12 cellular contexts compared by ENCODE assay signal in genomic region chr3:156750191-156750873, GRCh38.
DNase-seq lines count a peak whose midpoint lies in the region; ATAC-seq and TF ChIP-seq lines count a peak whose summit lies in the region.
"Had no signal": no experiment of that assay in that cellular context is flagged by ENCODE, and none has a peak within 500 bp of the region (broad histone marks: within the 10 kb centered on the region; RNA-seq: fewer than 3 reads in every experiment).

No MANE protein-coding gene starts in this region.

- no peaks in the 10 kb centered on the region for H4K20me1 ChIP-seq in PC-3 (ENCODE audit: low read length)

- H3K27ac ChIP-seq in HEK293 (ENCODE audit: extremely low read depth, low read depth, low read length) (no peak overlapping the region), PC-3 (ENCODE audit: low read length) (no peak overlapping the region)
- H3K27ac ChIP-seq: HL-60 had no signal

- peak; percentile 33; the same call in 1 of the 2 replicates for ATAC-seq in PC-3
- peak; percentile 27 for ATAC-seq in left ventricle myocardium superior
- ATAC-seq in GM18867 (IDR thresholded peaks at IDR 0.05; ENCODE audit: unreplicated experiment): no peak
- ATAC-seq in HG03025 (IDR thresholded peaks at IDR 0.05; ENCODE audit: low FRiP score, unreplicated experiment): no peak
- no peak for ATAC-seq in HG03342 (IDR thresholded peaks at IDR 0.05; ENCODE audit: unreplicated experiment)
- ATAC-seq: GM12878 had no signal

- no peaks in the 10 kb centered on the region for H3K9me3 ChIP-seq in HEK293 (ENCODE audit: control insufficient read depth, insufficient read depth, low read depth, low read length)
- no peaks in the 10 kb centered on the region; the same call in 1 of the 2 replicates for H3K9me3 ChIP-seq in PC-3 (ENCODE audit: low read length)

- no peaks in the 10 kb centered on the region for H3K4me1 ChIP-seq in HEK293 (ENCODE audit: control insufficient read depth, insufficient read depth, low read length)
- no peaks in the 10 kb centered on the region; the same call in 1 of the 2 replicates for H3K4me1 ChIP-seq in PC-3 (ENCODE audit: insufficient read depth, low read length)

- no peaks in the 10 kb centered on the region for H3K27me3 ChIP-seq in PC-3 (ENCODE audit: low read length)

- no peaks in the 10 kb centered on the region for H3F3A ChIP-seq in PC-3 (ENCODE audit: low read length, unreplicated experiment)

- H3K9me2 ChIP-seq in PC-3 (replicated peaks; ENCODE audit: low read length): no peaks in the 10 kb centered on the region

- CTCF ChIA-PET in HEK293 (lab: Yijun Ruan, JAX): interaction anchor here (0.6 to 1.1 kb wide), 2 partner anchors 12 to 208 kb away, joined by 5 to 6 read pairs; no protein-coding TSS in a partner anchor
- CTCF ChIA-PET in PC-3 (lab: Charles Lee): no interaction called here

- no peak overlapping the region for H3K9ac ChIP-seq in PC-3 (ENCODE audit: low read length)

- DNase-seq in PC-3 (no peak), left ventricle myocardium superior (no peak), superior temporal gyrus (ENCODE audit: extremely low spot score) (peak; percentile 17)
- DNase-seq: activated B cell treated with CpG ODN at 0.5 μM for 24 hours; activated naive CD4-positive, alpha-beta T cell treated with anti-CD3 and anti-CD28 coated beads for 36 hours; NCI-H82 had no signal

- intact Hi-C loops in PC-3 (cut with micrococcal nuclease) (no loop called here), left ventricle myocardium superior (cut with micrococcal nuclease) (no loop called here)

- H3K36me3 ChIP-seq in HEK293 (ENCODE audit: control insufficient read depth in 2 of 2, insufficient read depth in 1 of 2, low read length in 2 of 2) (no peaks in the 10 kb centered on the region), PC-3 (ENCODE audit: low read depth, low read length) (no peaks in the 10 kb centered on the region)

- H2AFZ ChIP-seq in PC-3 (ENCODE audit: low read length): no peak overlapping the region

- TF ChIP-seq CTCF in HEK293 (tag by site-specific recombination; IDR thresholded peaks at IDR 0.05): no peak
- TF ChIP-seq CTCF in PC-3 (conservative IDR thresholded peaks at IDR 0.05; ENCODE audit: low read depth, low read length): no peak

- H3K79me2 ChIP-seq in PC-3 (ENCODE audit: low read length): no peaks in the 10 kb centered on the region

- no TSS peak for BruUV-seq in PC-3 (replicated peaks; lab: Mats Ljungman, UMichigan)

- POLR2A ChIA-PET in HEK293 (lab: Yijun Ruan, JAX): no interaction called here
- POLR2A ChIA-PET in PC-3 (lab: Charles Lee; ENCODE audit: unreplicated experiment): no interaction called here

- no peak overlapping the region for H3K4me3 ChIP-seq in HEK293 (ENCODE audit: low read depth, low read length)
- H3K4me3 ChIP-seq in PC-3 (ENCODE audit: low read length): no peak overlapping the region
- H3K4me3 ChIP-seq: GM12878 had no signal

- H3K4me2 ChIP-seq in PC-3 (ENCODE audit: low read length): no peak overlapping the region

TF ChIP-seq in HEK293, 187 proteins besides CTCF, POLR2A, EP300 and RAD21:
- no peak for TF ChIP-seq ZNF692 (tag by site-specific recombination; IDR thresholded peaks at IDR 0.05)
- TF ChIP-seq ZFHX2 (tag by site-specific recombination; conservative IDR thresholded peaks at IDR 0.05): peak; percentile 57

Comparison
In these comparisons a context has a peak if more than half of its experiments do, and no peak if none do; other contexts are left out.
1. ATAC-seq: peak in PC-3 (single experiment) and left ventricle myocardium superior (single experiment); none in GM18867 (single experiment), HG03025 (single experiment) and HG03342 (single experiment).